10 cellular contexts compared by ENCODE assay signal in the genomic region with DNA sequence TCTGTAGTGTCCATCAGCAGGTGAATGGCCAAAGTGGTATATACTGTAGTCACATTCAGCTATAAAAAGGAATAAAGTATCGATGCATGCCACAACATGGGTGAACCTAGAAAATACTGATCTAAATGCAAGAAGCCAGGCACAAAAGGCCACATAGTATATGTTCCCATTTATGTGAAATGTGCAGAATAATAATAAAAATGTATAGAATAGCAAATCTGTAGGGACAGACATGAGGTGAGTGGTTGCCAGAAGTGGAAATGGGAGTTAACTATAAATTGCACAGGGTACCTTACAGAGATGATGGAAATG. TPM values are rescaled to one million over a fixed set of nuclear protein-coding genes. Genes with fewer than 3 reads are reported as not detected.
DNase-seq lines count a peak whose midpoint lies in the region; ATAC-seq and TF ChIP-seq lines count a peak whose summit lies in the region.
"Had no signal": no experiment of that assay in that cellular context is flagged by ENCODE, and none has a peak within 500 bp of the region (broad histone marks: within the 10 kb centered on the region; RNA-seq: fewer than 3 reads in every experiment).

No MANE protein-coding gene starts in this region.

- dilution Hi-C loops in IMR-90 (cut with HindIII; ENCODE audit: low sequenced_read_pairs, unreplicated experiment), result no loop called here

- no peak overlapping the region for H2BK120ac ChIP-seq in IMR-90 (ENCODE audit: low read depth, low read length)

- H3K27me3 ChIP-seq in ACC112 (ENCODE audit: insufficient read depth, low read length) (no peaks in the 10 kb centered on the region), IMR-90 (ENCODE audit: control insufficient read depth, insufficient read depth, low read length) (no peaks in the 10 kb centered on the region)
- H3K27me3 ChIP-seq: left lung had no signal

- H3K9me1 ChIP-seq in IMR-90 (ENCODE audit: insufficient read depth, low read length), result 0 out of 2 replicates have a peak, but pooled peaks cover 4% of the 10 kb centered on the region

- no peak overlapping the region for H2AK9ac ChIP-seq in IMR-90 (replicated peaks; ENCODE audit: low read depth, low read length, poor library complexity)

- H3K14ac ChIP-seq in IMR-90 (replicated peaks; ENCODE audit: low read depth, low read length), result no peak overlapping the region

- no peak overlapping the region for H4K8ac ChIP-seq in IMR-90 (ENCODE audit: low read depth in 2 of 2, low read length in 2 of 2)

- H4K20me1 ChIP-seq in IMR-90 (ENCODE audit: insufficient read depth, low read length), result peaks cover 28% of the 10 kb centered on the region

- peaks cover 9 to 17% of the 10 kb centered on the region in 2 experiments; a peak in 3 of 4 replicates for H3K79me1 ChIP-seq in IMR-90 (ENCODE audit: low read depth in 1 of 2, low read length in 2 of 2)

- no CpG with 5 or more reads among the region's 1 CpG for WGBS in IMR-90 (ENCODE audit: extremely low coverage in 2 of 2, insufficient read length in 1 of 2), 2 experiments

- no peak overlapping the region for H3K4me3 Mint-ChIP-seq in brain
- peak overlapping the region in 2 of 8 donors; percentile 2 to 43 for H3K4me3 Mint-ChIP-seq in naive B cell

- no peak overlapping the region; the same call in 1 of the 2 replicates for H3K18ac ChIP-seq in IMR-90 (ENCODE audit: low read depth, low read length)

- no peak overlapping the region for H3K9ac ChIP-seq in IMR-90 (ENCODE audit: low read depth, low read length)

- in situ Hi-C loops in IMR-90 (cut with MboI; ENCODE audit: low sequenced_read_pairs), result no loop called here

- H2BK20ac ChIP-seq in IMR-90 (ENCODE audit: low read depth, low read length), result no peak overlapping the region

- H3K4me2 ChIP-seq in IMR-90 (ENCODE audit: low read depth, low read length), result no peak overlapping the region

- no peak for DNase-seq in IMR-90
- no peak for DNase-seq in naive B cell
- no peak for DNase-seq in AG08396 (ENCODE audit: low spot score)
- no peak for DNase-seq in stimulated activated CD4-positive, alpha-beta T cell treated with anti-CD3 and anti-CD28 coated beads, Interleukin-12 subunit alpha, Interleukin-12 subunit beta, amount 100 ng/mL, for 4 hours
- DNase-seq in NCI-H1417 treated with DMSO at 0.1 percent for 48 hours (lab: John Stamatoyannopoulos, UW), result no peak
- no peak for DNase-seq in stimulated activated CD4-positive, alpha-beta T cell treated with anti-CD3 and anti-CD28 coated beads, Interleukin-2, amount 100 ng/mL, for 24 hours
- DNase-seq: DMS153 had no signal

- H3K9me3 Mint-ChIP-seq in brain, result peaks cover 0 to 3% (median 0%) of the 10 kb centered on the region in 5 experiments
- peaks cover 0 to 4% (median 0%) of the 10 kb centered on the region in 7 donors for H3K9me3 Mint-ChIP-seq in naive B cell

- POLR2A ChIA-PET in IMR-90 (lab: Charles Lee; ENCODE audit: unreplicated experiment), result no interaction called here

- no peaks in the 10 kb centered on the region for H3K79me2 ChIP-seq in ACC112 (ENCODE audit: control insufficient read depth, insufficient read depth, low read length, unreplicated experiment)

- H3K36me3 ChIP-seq in ACC112 (ENCODE audit: insufficient read depth, low read length) (peaks cover 46% of the 10 kb centered on the region), IMR-90 (ENCODE audit: control insufficient read depth, insufficient read depth, low read length) (peaks cover 42% of the 10 kb centered on the region)

- TF ChIP-seq RAD21 in IMR-90 (IDR thresholded peaks at IDR 0.05; ENCODE audit: low read length), result no peak

- H4K5ac ChIP-seq in IMR-90 (ENCODE audit: low read depth, low read length), result no peak overlapping the region

- intact Hi-C loops in IMR-90 (cut with micrococcal nuclease), result no loop called here

- peaks cover 21% of the 10 kb centered on the region for H3K9me3 ChIP-seq in IMR-90 (ENCODE audit: control insufficient read depth, insufficient read depth, low read length)

- H3K4me1 Mint-ChIP-seq in brain (no peaks in the 10 kb centered on the region), naive B cell (peaks cover 1 to 9% (median 8%) of the 10 kb centered on the region in 3 donors)

- peak overlapping the region; percentile 36 to 97 (median 90) for H3K27ac Mint-ChIP-seq in brain
- peak overlapping the region in 4 of 6 donors; percentile 44 to 81 (median 64) for H3K27ac Mint-ChIP-seq in naive B cell

- H2BK5ac ChIP-seq in IMR-90 (ENCODE audit: low read depth, low read length, poor library complexity, severe bottlenecking), result peak overlapping the region; percentile 95

- TF ChIP-seq CTCF in IMR-90 (conservative IDR thresholded peaks at IDR 0.05; ENCODE audit: low read depth, low read length) (no peak), brain (conservative IDR thresholded peaks at IDR 0.05) (no peak)

- BruUV-seq in IMR-90 (replicated peaks; lab: Mats Ljungman, UMichigan), result no TSS peak

- H2AFZ ChIP-seq in ACC112 (ENCODE audit: low read length, unreplicated experiment) (no peak overlapping the region), IMR-90 (replicated peaks; ENCODE audit: low read length, poor library complexity) (no peak overlapping the region)

- H3K4me3 ChIP-seq in ACC112 (ENCODE audit: low read depth, low read length), result no peak overlapping the region
- H3K4me3 ChIP-seq in IMR-90 (ENCODE audit: insufficient read depth, low read depth, low read length), result no peak overlapping the region
- H3K4me3 ChIP-seq: left lung had no signal

- H3K4me1 ChIP-seq in ACC112 (ENCODE audit: control insufficient read depth, insufficient read depth, low read length, unreplicated experiment), result no peaks in the 10 kb centered on the region
- no peaks in the 10 kb centered on the region for H3K4me1 ChIP-seq in IMR-90 (ENCODE audit: control insufficient read depth, insufficient read depth, low read length)
- H3K4me1 ChIP-seq: left lung had no signal

- no peak for TF ChIP-seq POLR2A in IMR-90 (IDR thresholded peaks at IDR 0.05; ENCODE audit: low read depth, low read length)

- H3K56ac ChIP-seq in IMR-90 (ENCODE audit: extremely low read depth, insufficient read depth, low read length), result no peak overlapping the region

- H3K4ac ChIP-seq in IMR-90 (ENCODE audit: low read depth, low read length), result no peak overlapping the region

- H3K27ac ChIP-seq in ACC112 (ENCODE audit: low read depth, low read length) (peak overlapping the region; percentile 92), IMR-90 (ENCODE audit: insufficient read depth, low read length) (no peak overlapping the region)

- no peak overlapping the region for H2AK5ac ChIP-seq in IMR-90 (ENCODE audit: low read depth, low read length)

- CTCF ChIA-PET in IMR-90 (lab: Yijun Ruan, JAX), result no interaction called here

- no peak overlapping the region for H2BK15ac ChIP-seq in IMR-90 (ENCODE audit: low read depth, low read length)

- peaks cover 58% of the 10 kb centered on the region for H3K36me3 Mint-ChIP-seq in brain
- H3K36me3 Mint-ChIP-seq in naive B cell, result peaks cover 0 to 8% of the 10 kb centered on the region in 2 donors

- no peaks in the 10 kb centered on the region for H3K27me3 Mint-ChIP-seq in brain
- no peaks in the 10 kb centered on the region for H3K27me3 Mint-ChIP-seq in naive B cell

- H4K91ac ChIP-seq in IMR-90 (ENCODE audit: insufficient read depth, low read depth, low read length), result no peak overlapping the region

- no peak overlapping the region for H3K23ac ChIP-seq in IMR-90 (ENCODE audit: low read depth, low read length)

- ATAC-seq in IMR-90 (ENCODE audit: low read depth) (no peak), naive B cell (ENCODE audit: low read depth in 2 of 2) (no peak)
- ATAC-seq: left lung had no signal

TF ChIP-seq in IMR-90, 13 proteins besides CTCF, POLR2A, EP300 and RAD21 (continues in another document):
- TF ChIP-seq MAZ (IDR thresholded peaks at IDR 0.05; ENCODE audit: borderline replicate concordance, low read depth, low read length) (no peak), SMC3 (IDR thresholded peaks at IDR 0.05; ENCODE audit: low read depth, low read length) (no peak), CEBPB (IDR thresholded peaks at IDR 0.05; ENCODE audit: low read depth, low read length) (no peak), CHD1 (IDR thresholded peaks at IDR 0.05; ENCODE audit: low read depth, low read length) (no peak), MXI1 (IDR thresholded peaks at IDR 0.05; ENCODE audit: borderline replicate concordance, low read depth, low read length) (no peak), NFE2L2 (IDR thresholded peaks at IDR 0.05; ENCODE audit: low read depth, low read length) (no peak), BHLHE40 (IDR thresholded peaks at IDR 0.05; ENCODE audit: low read depth, low read length) (no peak), RFX5 (IDR thresholded peaks at IDR 0.05; ENCODE audit: low read depth, low read length) (no peak), RCOR1 (IDR thresholded peaks at IDR 0.05; ENCODE audit: insufficient replicate concordance, low read length) (no peak)
- TF ChIP-seq, protein P1, sequence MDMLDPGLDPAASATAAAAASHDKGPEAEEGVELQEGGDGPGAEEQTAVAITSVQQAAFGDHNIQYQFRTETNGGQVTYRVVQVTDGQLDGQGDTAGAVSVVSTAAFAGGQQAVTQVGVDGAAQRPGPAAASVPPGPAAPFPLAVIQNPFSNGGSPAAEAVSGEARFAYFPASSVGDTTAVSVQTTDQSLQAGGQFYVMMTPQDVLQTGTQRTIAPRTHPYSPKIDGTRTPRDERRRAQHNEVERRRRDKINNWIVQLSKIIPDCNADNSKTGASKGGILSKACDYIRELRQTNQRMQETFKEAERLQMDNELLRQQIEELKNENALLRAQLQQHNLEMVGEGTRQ (IDR thresholded peaks at IDR 0.05; ENCODE audit: low read depth, low read length), result no peak

RNA-seq across cellular contexts. Expression of gene DBNDD1, which starts 23.1 kb away (rescaled TPM):
- 3.1 and 3.4 TPM in 2 replicates for total RNA-seq in IMR-90 (2012; rRNA removed)
- polyA plus RNA-seq in IMR-90 (2012; rRNA removed) (23.0 and 26.2 TPM in 2 replicates), brain (ENCODE audit: insufficient read depth, low read depth, low replicate concordance) (131 TPM), naive B cell (ENCODE audit: low read depth in 6 of 6) (100 to 1,000 TPM in 2 of 6 donors, 10 to 100 TPM in 4; 48.9 to 149 (median 68.5) TPM)
- polyA plus RNA-seq in IMR-90 (2012; cell fraction: cytosol; rRNA removed), result 14.9 and 31.6 TPM in 2 replicates
- polyA plus RNA-seq in IMR-90 (2012; cell fraction: nucleus; rRNA removed; ENCODE audit: low replicate concordance), result 11.1 and 18.7 TPM in 2 replicates

RNA-seq across cellular contexts. Expression of gene DEF8, which starts 47.6 kb away (rescaled TPM):
- total RNA-seq in IMR-90 (2012; rRNA removed), result 129 and 134 TPM in 2 replicates
- polyA plus RNA-seq in IMR-90 (2012; rRNA removed) (141 and 160 TPM in 2 replicates), brain (ENCODE audit: insufficient read depth, low read depth, low replicate concordance) (58.6 TPM), naive B cell (ENCODE audit: low read depth in 6 of 6) (100 to 1,000 TPM in 4 of 6 donors, 10 to 100 TPM in 2; 66.9 to 126 (median 105) TPM)
- 177 and 213 TPM in 2 replicates for polyA plus RNA-seq in IMR-90 (2012; cell fraction: cytosol; rRNA removed)
- 286 and 445 TPM in 2 replicates for polyA plus RNA-seq in IMR-90 (2012; cell fraction: nucleus; rRNA removed; ENCODE audit: low replicate concordance)
